Comparison of ENCODE assay signal across 9 cellular contexts in genomic region chr10:68096913-68097509, GRCh38. TPM values are rescaled to one million over a fixed set of nuclear protein-coding genes. Genes with fewer than 3 reads are reported as not detected.
DNase-seq lines count a peak whose midpoint lies in the region; FAIRE-seq lines count a peak whose summit lies in the region.
"Had no signal": no experiment of that assay in that cellular context is flagged by ENCODE, and none has a peak within 500 bp of the region (broad histone marks: within the 10 kb centered on the region; RNA-seq: fewer than 3 reads in every experiment).

No MANE protein-coding gene starts in this region.

- DNase-seq in ACHN (peak; percentile 79), HT-29 (ENCODE audit: low spot score) (peak; percentile 89), amniotic epithelial cell (ENCODE audit: low read depth) (peak; percentile 87), iris pigment epithelial cell (ENCODE audit: low read depth) (peak; percentile 96), frontal cortex (ENCODE audit: low spot score in 2 of 2) (no peak)
- no peak for DNase-seq in stimulated activated naive CD4-positive, alpha-beta T cell (lab: John Stamatoyannopoulos, UW)
- no peak for DNase-seq in activated T-cell treated with anti-CD3 and anti-CD28 coated beads, Interleukin-2, amount 50 U/mL, for 1 hour
- no peak for DNase-seq in activated CD4-positive, alpha-beta T cell treated with anti-CD3 and anti-CD28 coated beads, Interleukin-2, amount 50 U/mL, for 4 hours
- DNase-seq: DMS153 had no signal

- in situ Hi-C loops in ACHN (cut with HindIII; ENCODE audit: low pct_ligation_motif_present, low pct_unique_long_range_greater_than_20kb, low sequenced_read_pairs), result no loop called here

- no peak for FAIRE-seq in frontal cortex (lab: Jason Lieb, UNC)

RNA-seq across cellular contexts. Expression of gene MYPN, which starts 12.3 kb away (rescaled TPM):
- total RNA-seq in HT-29 (2014; rRNA removed; shearing (Covaris generic)), result not detected in 2 replicates
- total RNA-seq in frontal cortex, result not detected

RNA-seq across cellular contexts. Expression of gene HERC4, which starts 21.9 kb away (rescaled TPM):
- total RNA-seq in HT-29 (2014; rRNA removed; shearing (Covaris generic)), result 15.8 and 19.4 TPM in 2 replicates
- 72.6 TPM for total RNA-seq in frontal cortex

Comparison
In these comparisons a context has a peak if more than half of its experiments do, and no peak if none do; other contexts are left out.
1. DNase-seq: peak in ACHN (single experiment), HT-29 (single experiment), amniotic epithelial cell (single experiment) and iris pigment epithelial cell (single experiment); none in stimulated activated naive CD4-positive, alpha-beta T cell (0 of 6), activated T-cell treated with anti-CD3 and anti-CD28 coated beads, Interleukin-2, amount 50 U/mL, for 1 hour (single experiment), frontal cortex (0 of 2) and activated CD4-positive, alpha-beta T cell treated with anti-CD3 and anti-CD28 coated beads, Interleukin-2, amount 50 U/mL, for 4 hours (0 of 2).